Comparison of ENCODE assay signal across 8 cellular contexts in genomic region chr22:43110927-43111623, GRCh38. TPM values are rescaled to one million over a fixed set of nuclear protein-coding genes. Genes with fewer than 3 reads are reported as not detected.
DNase-seq lines count a peak whose midpoint lies in the region; ATAC-seq, FAIRE-seq and TF ChIP-seq lines count a peak whose summit lies in the region.

No MANE protein-coding gene starts in this region.

- TF ChIP-seq POLR2A in testis (IDR thresholded peaks at IDR 0.05) = no peak

- FAIRE-seq in GM19239 (lab: Jason Lieb, UNC) = no peak

- intact Hi-C loops in colonic mucosa (cut with DNase I) (no loop called here), testis (cut with DNase I; ENCODE audit: low total_unique reads) (no loop called here)

- ATAC-seq in HG02623 (IDR thresholded peaks at IDR 0.05; ENCODE audit: unreplicated experiment) (peak; percentile 50), GM18498 (IDR thresholded peaks at IDR 0.05; ENCODE audit: unreplicated experiment) (no peak)

- H3K9ac ChIP-seq in colonic mucosa (ENCODE audit: low read depth in 2 of 2, low read length in 2 of 2) = peak overlapping the region; percentile 74 to 80

- H3K36me3 ChIP-seq in colonic mucosa = no peaks in the 10 kb centered on the region
- no peaks in the 10 kb centered on the region for H3K36me3 ChIP-seq in mesodermal cell (ENCODE audit: control insufficient read depth, insufficient read depth, low read length)
- no peaks in the 10 kb centered on the region for H3K36me3 ChIP-seq in testis (ENCODE audit: low read depth, missing control alignments)

- DNase-seq in UCSD-AML1 (lab: John Stamatoyannopoulos, UW; ENCODE audit: unreplicated experiment) (peak; percentile 38), colonic mucosa (peak; percentile 50), testis (peak; percentile 25), GM19239 (ENCODE audit: insufficient read length, low spot score) (no peak)

- H3K27ac ChIP-seq in C4-2B (peak overlapping the region; percentile 90), colonic mucosa (peak overlapping the region; percentile 43), mesodermal cell (ENCODE audit: low read depth, low read length, severe bottlenecking) (no peak overlapping the region), testis (no peak overlapping the region)

- 2 to 3% methylated on average over 55 to 85 of the region's 86 CpGs for WGBS in mesodermal cell (ENCODE audit: insufficient coverage in 2 of 2), 2 experiments
- 3 to 20% methylated on average over 3 to 77 of the region's 86 CpGs for WGBS in testis, 2 donors

- H3K4me3 ChIP-seq in colonic mucosa = peak overlapping the region; percentile 93
- peak overlapping the region; percentile 53 for H3K4me3 ChIP-seq in mesodermal cell (ENCODE audit: extremely low read depth, insufficient read depth, low read length, poor library complexity, severe bottlenecking)
- H3K4me3 ChIP-seq in testis = peak overlapping the region; percentile 57 to 59

- TF ChIP-seq CTCF in C4-2B (conservative IDR thresholded peaks at IDR 0.05) (no peak), colonic mucosa (IDR thresholded peaks at IDR 0.05) (no peak), testis (IDR thresholded peaks at IDR 0.05) (no peak)

- H3K9me3 ChIP-seq in colonic mucosa (no peaks in the 10 kb centered on the region), mesodermal cell (ENCODE audit: control insufficient read depth, low read length) (no peaks in the 10 kb centered on the region), testis (no peaks in the 10 kb centered on the region)

- H3K4me1 ChIP-seq in colonic mucosa = peaks cover 7% of the 10 kb centered on the region
- peaks cover 13% of the 10 kb centered on the region for H3K4me1 ChIP-seq in mesodermal cell (ENCODE audit: control insufficient read depth, insufficient read depth, low read length, poor library complexity, severe bottlenecking)
- peaks cover 5% of the 10 kb centered on the region for H3K4me1 ChIP-seq in testis

- H3K27me3 ChIP-seq in colonic mucosa (peaks cover 7% of the 10 kb centered on the region), testis (no peaks in the 10 kb centered on the region)

RNA-seq across cellular contexts. Expression of gene BIK, which starts 0.5 kb away (rescaled TPM):
- total RNA-seq in colonic mucosa = 10 to 100 TPM; 29.5 to 31.4 TPM
- polyA plus RNA-seq in mesodermal cell (2013, experiment 1 of 2) = 9.3 TPM
- 12.4 TPM for polyA plus RNA-seq in mesodermal cell (2013, experiment 2 of 2)
- 1 to 10 TPM; 7.2 to 9.6 TPM for total RNA-seq in testis
- polyA plus RNA-seq in testis (ENCODE audit: insufficient read depth, low read depth, low replicate concordance) = 2.5 TPM

RNA-seq across cellular contexts. Expression of gene TTLL1, which starts 21.9 kb away (rescaled TPM):
- total RNA-seq in colonic mucosa (1 to 10 TPM; 1.9 to 3.3 TPM), testis (10 to 100 TPM; 22.5 to 28.9 TPM)
- 21.6 TPM for polyA plus RNA-seq in mesodermal cell (2013, experiment 1 of 2)
- polyA plus RNA-seq in mesodermal cell (2013, experiment 2 of 2) = 20.7 TPM
- 30.0 TPM for polyA plus RNA-seq in testis (ENCODE audit: insufficient read depth, low read depth, low replicate concordance)

RNA-seq across cellular contexts. Expression of gene MCAT, which starts 32.1 kb away (rescaled TPM):
- 10 to 100 TPM; 17.9 to 35.1 TPM for total RNA-seq in colonic mucosa
- 9.7 TPM for polyA plus RNA-seq in mesodermal cell (2013, experiment 1 of 2)
- polyA plus RNA-seq in mesodermal cell (2013, experiment 2 of 2) = 9.8 TPM
- 10 to 100 TPM; 43.1 to 46.5 TPM for total RNA-seq in testis
- 25.4 TPM for polyA plus RNA-seq in testis (ENCODE audit: insufficient read depth, low read depth, low replicate concordance)

RNA-seq across cellular contexts. Expression of gene TSPO, which starts 40.3 kb away (rescaled TPM):
- total RNA-seq in colonic mucosa = 100 to 1,000 TPM; 266 to 426 TPM
- polyA plus RNA-seq in mesodermal cell (2013, experiment 1 of 2) = 80.8 TPM
- 63.9 TPM for polyA plus RNA-seq in mesodermal cell (2013, experiment 2 of 2)
- 10 to 100 TPM; 68.7 to 92.5 TPM for total RNA-seq in testis
- 42.8 TPM for polyA plus RNA-seq in testis (ENCODE audit: insufficient read depth, low read depth, low replicate concordance)

Comparison
In these comparisons a context has a peak if more than half of its experiments do, and no peak if none do; other contexts are left out.
1. H3K27ac ChIP-seq: peak in C4-2B (single experiment) and colonic mucosa (single experiment); none in mesodermal cell (single experiment) and testis (0 of 2).
2. RNA of gene TTLL1, which starts 21.9 kb away (total RNA-seq): 22.5 to 28.9 TPM in testis; 1.9 to 3.3 TPM in colonic mucosa; every median in the first group is over 4 times any median in the second.
3. Peak in every context shown above with its lines, with median percentiles within 50 percentile points of each other: H3K4me3 ChIP-seq.